18 cellular contexts compared by ENCODE assay signal in the genomic region with DNA sequence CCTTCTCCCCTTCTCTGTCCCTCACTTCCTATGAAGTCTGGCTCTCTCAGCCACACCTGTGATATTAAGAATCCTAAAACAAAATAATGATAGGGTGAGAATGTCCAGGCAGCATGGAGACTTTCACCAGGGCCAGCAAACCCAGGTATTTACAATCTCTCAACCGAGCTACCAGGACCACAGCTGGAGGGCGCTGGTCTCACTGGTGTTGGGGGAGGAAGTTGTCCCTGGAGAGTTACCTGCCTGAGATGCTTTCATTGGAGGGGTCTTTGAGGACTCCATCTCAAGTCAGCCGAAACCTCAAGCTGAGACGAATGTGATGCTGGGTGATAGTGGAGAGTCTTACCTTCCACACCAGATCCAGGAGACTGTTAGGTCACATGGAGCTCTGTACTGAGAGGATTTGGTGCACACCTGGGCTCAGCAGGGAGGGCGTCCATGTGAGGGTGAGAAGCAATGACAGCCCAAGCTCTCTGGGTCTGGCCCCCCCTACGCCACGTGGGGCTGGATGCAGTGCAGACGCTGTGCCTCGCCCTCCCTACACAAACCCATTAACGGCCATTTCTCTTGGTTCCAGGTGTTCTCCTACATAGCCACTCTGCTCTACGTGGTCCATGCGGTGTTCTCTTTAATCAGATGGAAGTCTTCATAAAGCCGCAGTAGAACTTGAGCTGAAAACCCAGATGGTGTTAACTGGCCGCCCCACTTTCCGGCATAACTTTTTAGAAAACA. TPM values are rescaled to one million over a fixed set of nuclear protein-coding genes. Genes with fewer than 3 reads are reported as not detected.
DNase-seq lines count a peak whose midpoint lies in the region; FAIRE-seq and TF ChIP-seq lines count a peak whose summit lies in the region.
"Had no signal": no experiment of that assay in that cellular context is flagged by ENCODE, and none has a peak within 500 bp of the region (broad histone marks: within the 10 kb centered on the region; RNA-seq: fewer than 3 reads in every experiment).

No MANE protein-coding gene starts in this region.

- no peak for DNase-seq in mammary epithelial cell
- DNase-seq in MCF 10A (ENCODE audit: unreplicated experiment) = no peak
- peak; percentile 34 for DNase-seq in chondrocyte (ENCODE audit: low spot score)
- no peak for DNase-seq in substantia nigra (lab: John Stamatoyannopoulos, UW)
- no peak for DNase-seq in dermis blood vessel endothelial cell
- no peak for DNase-seq in germinal center (ENCODE audit: low spot score)
- no peak for DNase-seq in RCC 7860 (ENCODE audit: low spot score)
- DNase-seq: activated CD4-positive, alpha-beta memory T cell treated with anti-CD3 and anti-CD28 coated beads for 36 hours; activated T-cell treated with anti-CD3 and anti-CD28 coated beads, Interleukin-2, amount 50 U/mL, for 1 hour; KG1; NCI-H2029 treated with DMSO at 0.1 percent for 48 hours; NCI-H524 treated with DMSO at 0.1 percent for 48 hours; SIG-M5 had no signal

- H4K20me1 ChIP-seq in mammary epithelial cell (ENCODE audit: insufficient read depth, low read length) (no peaks in the 10 kb centered on the region), Loucy (ENCODE audit: insufficient read depth, low read length, poor library complexity, severe bottlenecking) (no peaks in the 10 kb centered on the region)

- H3K9ac ChIP-seq in mammary epithelial cell (ENCODE audit: insufficient read depth, low read length) = no peak overlapping the region
- H3K9ac ChIP-seq in Loucy (ENCODE audit: low read depth, low read length, poor library complexity, severe bottlenecking) = no peak overlapping the region

- intact Hi-C loops in mammary epithelial cell (cut with micrococcal nuclease) (loop anchor here (1.0 kb wide), 1 partner anchor 31 kb away; no protein-coding TSS in a partner anchor), MCF 10A (cut with micrococcal nuclease) (no loop called here)

- H3K9me3 Mint-ChIP-seq in MCF 10A (ENCODE audit: unreplicated experiment) (no peaks in the 10 kb centered on the region), chondrocyte (ENCODE audit: low read depth) (no peaks in the 10 kb centered on the region)
- H3K9me3 Mint-ChIP-seq: activated CD4-positive, alpha-beta memory T cell treated with anti-CD3 and anti-CD28 coated beads for 36 hours had no signal

- WGBS in mammary epithelial cell (ENCODE audit: low coverage, missing lambda C conversion rate) = 94% methylated on average over 8 of the region's 15 CpGs

- CTCF ChIA-PET in mammary epithelial cell (lab: Charles Lee; ENCODE audit: low non-redundant PET) (no interaction called here), MCF 10A (lab: Yijun Ruan, JAX) (interaction anchor here (0.6 to 4.9 kb wide), 10 partner anchors 8 to 93 kb away, joined by 3 to 22 read pairs (median 5); no protein-coding TSS in a partner anchor)

- H3K27ac Mint-ChIP-seq in MCF 10A (ENCODE audit: low read depth, unreplicated experiment) (no peak overlapping the region), chondrocyte (ENCODE audit: unreplicated experiment) (no peak overlapping the region)
- H3K27ac Mint-ChIP-seq: activated CD4-positive, alpha-beta memory T cell treated with anti-CD3 and anti-CD28 coated beads for 36 hours had no signal

- H3K4me3 Mint-ChIP-seq in MCF 10A (ENCODE audit: unreplicated experiment) (no peak overlapping the region), chondrocyte (ENCODE audit: unreplicated experiment) (no peak overlapping the region)
- H3K4me3 Mint-ChIP-seq: activated CD4-positive, alpha-beta memory T cell treated with anti-CD3 and anti-CD28 coated beads for 36 hours had no signal

- H3K4me2 ChIP-seq in mammary epithelial cell (ENCODE audit: insufficient read depth, low read depth, low read length) (peak overlapping the region; percentile 13), Loucy (ENCODE audit: low read depth, low read length, poor library complexity, severe bottlenecking) (peak overlapping the region; percentile 78)

- no peaks in the 10 kb centered on the region for H3K9me3 ChIP-seq in mammary epithelial cell (replicated peaks; ENCODE audit: insufficient read depth, low read length)
- H3K9me3 ChIP-seq in Loucy (ENCODE audit: insufficient read depth, low read depth, low read length) = no peaks in the 10 kb centered on the region
- H3K9me3 ChIP-seq: gastroesophageal sphincter, neutrophil, thoracic aorta had no signal

- no peak overlapping the region for H3K4me3 ChIP-seq in mammary epithelial cell (replicated peaks in 1 of 3; ENCODE audit: insufficient read depth in 1 of 3, low read depth in 2 of 3, low read length in 3 of 3)
- peak overlapping the region; percentile 64 for H3K4me3 ChIP-seq in Loucy (ENCODE audit: low read length, poor library complexity, severe bottlenecking)
- H3K4me3 ChIP-seq: gastroesophageal sphincter, thoracic aorta had no signal

- no peaks in the 10 kb centered on the region for H3K9me2 ChIP-seq in Loucy (replicated peaks; ENCODE audit: low read depth, low read length)

- H2AFZ ChIP-seq in mammary epithelial cell (ENCODE audit: low read depth, low read length) = no peak overlapping the region
- peak overlapping the region; percentile 94 for H2AFZ ChIP-seq in Loucy (ENCODE audit: low read length)

- BruUV-seq in mammary epithelial cell (replicated peaks; lab: Mats Ljungman, UMichigan) (no TSS peak), MCF 10A (replicated peaks; lab: Mats Ljungman, UMichigan) (no TSS peak)

- no peaks in the 10 kb centered on the region for H3F3A ChIP-seq in Loucy (ENCODE audit: low read depth)

- TF ChIP-seq CTCF in mammary epithelial cell (conservative IDR thresholded peaks at IDR 0.05 in 1 of 2, IDR thresholded peaks at IDR 0.05 in 1 of 2; ENCODE audit: extremely low read depth in 1 of 2, insufficient read depth in 1 of 2, low read depth in 1 of 2, low read length in 2 of 2) = no peak
- TF ChIP-seq CTCF in MCF 10A (IDR thresholded peaks at IDR 0.05; ENCODE audit: unreplicated experiment) = no peak
- TF ChIP-seq CTCF in Loucy (conservative IDR thresholded peaks at IDR 0.05; ENCODE audit: low read length) = peak; percentile 36
- no peak for TF ChIP-seq CTCF in chondrocyte (IDR thresholded peaks at IDR 0.05)

- FAIRE-seq in RCC 7860 (lab: Jason Lieb, UNC) = no peak

- no peaks in the 10 kb centered on the region for H3K79me2 ChIP-seq in mammary epithelial cell (ENCODE audit: insufficient read depth, low read length)
- H3K79me2 ChIP-seq in Loucy (ENCODE audit: insufficient read depth, low read length) = no peaks in the 10 kb centered on the region

- dilution Hi-C loops in mammary epithelial cell (cut with HindIII; ENCODE audit: low sequenced_read_pairs) = no loop called here

- in situ Hi-C loops in mammary epithelial cell (cut with MboI; ENCODE audit: low sequenced_read_pairs in 2 of 2) = no loop called here

- H3K27me3 Mint-ChIP-seq in MCF 10A (ENCODE audit: insufficient read depth, unreplicated experiment) (peaks cover 44% of the 10 kb centered on the region), chondrocyte (ENCODE audit: low read depth) (peaks cover 32% of the 10 kb centered on the region)
- H3K27me3 Mint-ChIP-seq: activated CD4-positive, alpha-beta memory T cell treated with anti-CD3 and anti-CD28 coated beads for 36 hours had no signal

- H3K4me1 Mint-ChIP-seq in MCF 10A (ENCODE audit: insufficient read depth, unreplicated experiment) (no peaks in the 10 kb centered on the region), chondrocyte (ENCODE audit: low read depth) (peaks cover 6% of the 10 kb centered on the region)

- H3K36me3 ChIP-seq in mammary epithelial cell (ENCODE audit: insufficient read depth, low read length) (no peaks in the 10 kb centered on the region), Loucy (ENCODE audit: insufficient read depth, low read length) (no peaks in the 10 kb centered on the region)
- H3K36me3 ChIP-seq: gastroesophageal sphincter, neutrophil, thoracic aorta had no signal

- H3K27me3 ChIP-seq in mammary epithelial cell (ENCODE audit: insufficient read depth, low read length) = no peaks in the 10 kb centered on the region
- no peaks in the 10 kb centered on the region for H3K27me3 ChIP-seq in Loucy (ENCODE audit: insufficient read depth, low read length, poor library complexity, severe bottlenecking)

- H3K27ac ChIP-seq in mammary epithelial cell (ENCODE audit: insufficient read depth, low read depth, low read length) (no peak overlapping the region), substantia nigra (ENCODE audit: low read depth, low read length, poor library complexity, severe bottlenecking) (peak overlapping the region; percentile 64)
- H3K27ac ChIP-seq: gastroesophageal sphincter, neutrophil, thoracic aorta had no signal

- H3K4me1 ChIP-seq in mammary epithelial cell (ENCODE audit: insufficient read depth, low read length) = peaks cover 18% of the 10 kb centered on the region
- H3K4me1 ChIP-seq in Loucy (ENCODE audit: insufficient read depth, low read length, poor library complexity, severe bottlenecking) = no peaks in the 10 kb centered on the region
- H3K4me1 ChIP-seq: gastroesophageal sphincter had no signal

- POLR2A ChIA-PET in MCF 10A (lab: Yijun Ruan, JAX) = interaction anchor here (0.8 to 1.2 kb wide), 2 partner anchors 10 to 64 kb away, joined by 3 read pairs; no protein-coding TSS in a partner anchor

- no peaks in the 10 kb centered on the region for H3K36me3 Mint-ChIP-seq in MCF 10A (ENCODE audit: insufficient read depth, unreplicated experiment)
- no peaks in the 10 kb centered on the region for H3K36me3 Mint-ChIP-seq in chondrocyte (ENCODE audit: low read depth)

RNA-seq across cellular contexts. Expression of gene MAL, which starts 27.5 kb away (rescaled TPM):
- total RNA-seq in mammary epithelial cell (not detected), MCF 10A (2022) (not detected in 2 replicates), chondrocyte (not detected in 3 replicates), dermis blood vessel endothelial cell (0.88 and 4.8 TPM in 2 replicates)
- not detected for polyA plus RNA-seq in mammary epithelial cell
- polyA minus RNA-seq in mammary epithelial cell = not detected
- total RNA-seq: thoracic aorta had no signal
- polyA plus RNA-seq: AG04450 had no signal
